ENCODE assay signal across 8 cellular contexts in genomic region chr12:43760396-43760795, GRCh38. TPM values are rescaled to one million over a fixed set of nuclear protein-coding genes. Genes with fewer than 3 reads are reported as not detected.
A peak's percentile ranks its signal among the peaks of the same experiment; 100 is the strongest.
DNase-seq lines count a peak whose midpoint lies in the region; ATAC-seq and TF ChIP-seq lines count a peak whose summit lies in the region.

No MANE protein-coding gene starts in this region.

- H3K9me3 Mint-ChIP-seq in CD14-positive monocyte: no peaks in the 10 kb centered on the region
- no peaks in the 10 kb centered on the region for H3K9me3 Mint-ChIP-seq in natural killer cell

- H3K27me3 Mint-ChIP-seq in CD14-positive monocyte (ENCODE audit: low read depth in 3 of 3) (peaks cover 0 to 4% (median 0%) of the 10 kb centered on the region in 3 donors), natural killer cell (ENCODE audit: low read depth in 2 of 2) (no peaks in the 10 kb centered on the region)

- 0 out of 2 replicates have a peak overlapping the region, but pooled peaks have one; percentile 62 for H3K23ac ChIP-seq in IMR-90 (ENCODE audit: low read depth, low read length)

- H4K5ac ChIP-seq in IMR-90 (ENCODE audit: low read depth, low read length): no peak overlapping the region

- CTCF ChIA-PET in IMR-90 (lab: Yijun Ruan, JAX): no interaction called here

- no peaks in the 10 kb centered on the region for H4K20me1 ChIP-seq in IMR-90 (ENCODE audit: insufficient read depth, low read length)

- no peaks in the 10 kb centered on the region for H3K36me3 ChIP-seq in IMR-90 (ENCODE audit: control insufficient read depth, insufficient read depth, low read length)
- no peaks in the 10 kb centered on the region for H3K36me3 ChIP-seq in ascending aorta

- H3K36me3 Mint-ChIP-seq in CD14-positive monocyte: peaks cover 8 to 10% of the 10 kb centered on the region in 2 donors
- H3K36me3 Mint-ChIP-seq in natural killer cell: peaks cover 6% of the 10 kb centered on the region

- H3K27ac Mint-ChIP-seq in CD14-positive monocyte: peak overlapping the region in 6 of 7 donors; percentile 27 to 99 (median 90)
- H3K27ac Mint-ChIP-seq in natural killer cell: peak overlapping the region; percentile 98

- intact Hi-C loops in CD14-positive monocyte (cut with micrococcal nuclease) (no loop called here), IMR-90 (cut with micrococcal nuclease) (no loop called here), ascending aorta (cut with DNase I) (no loop called here), natural killer cell (cut with micrococcal nuclease) (no loop called here)

- whole genome bisulfite sequencing in IMR-90 (ENCODE audit: extremely low coverage in 2 of 2, insufficient read length in 1 of 2), 2 experiments: 67% methylated on average over 1 of the region's 2 CpGs; no CpG with 5 or more reads in 1 of the 2 experiments

- H3K18ac ChIP-seq in IMR-90 (ENCODE audit: low read depth, low read length): no peak overlapping the region

- H3K27ac ChIP-seq in IMR-90 (ENCODE audit: insufficient read depth, low read length) (no peak overlapping the region), ascending aorta (no peak overlapping the region)

- POLR2A ChIA-PET in IMR-90 (lab: Charles Lee; ENCODE audit: unreplicated experiment): no interaction called here

- H3K4me3 ChIP-seq in IMR-90 (ENCODE audit: insufficient read depth, low read depth, low read length) (no peak overlapping the region), ascending aorta (peak overlapping the region; percentile 28 to 78)

- H2BK120ac ChIP-seq in IMR-90 (ENCODE audit: low read depth, low read length): no peak overlapping the region

- H3K4ac ChIP-seq in IMR-90 (ENCODE audit: low read depth, low read length): no peak overlapping the region

- H3K14ac ChIP-seq in IMR-90 (replicated peaks; ENCODE audit: low read depth, low read length): 0 out of 2 replicates have a peak overlapping the region, but pooled peaks have one; percentile 0

- dilution Hi-C loops in IMR-90 (cut with HindIII; ENCODE audit: low sequenced_read_pairs, unreplicated experiment): no loop called here

- no peak overlapping the region for H2BK15ac ChIP-seq in IMR-90 (ENCODE audit: low read depth, low read length)

- TF ChIP-seq CTCF in CD14-positive monocyte (IDR thresholded peaks at IDR 0.05): no peak
- no peak for TF ChIP-seq CTCF in IMR-90 (conservative IDR thresholded peaks at IDR 0.05; ENCODE audit: low read depth, low read length)
- no peak for TF ChIP-seq CTCF in ascending aorta (IDR thresholded peaks at IDR 0.05)
- TF ChIP-seq CTCF in natural killer cell (IDR thresholded peaks at IDR 0.05): no peak

- H3K27me3 ChIP-seq in IMR-90 (ENCODE audit: control insufficient read depth, insufficient read depth, low read length): no peaks in the 10 kb centered on the region
- H3K27me3 ChIP-seq in ascending aorta: no peaks in the 10 kb centered on the region

- no peak overlapping the region for H2BK20ac ChIP-seq in IMR-90 (ENCODE audit: low read depth, low read length)

- H3K79me1 ChIP-seq in IMR-90 (ENCODE audit: low read depth in 1 of 2, low read length in 2 of 2): peaks cover 34 to 41% of the 10 kb centered on the region in 2 experiments

- no peak for TF ChIP-seq POLR2A in IMR-90 (IDR thresholded peaks at IDR 0.05; ENCODE audit: low read depth, low read length)

- H3K56ac ChIP-seq in IMR-90 (ENCODE audit: extremely low read depth, insufficient read depth, low read length): no peak overlapping the region

- H3K4me1 Mint-ChIP-seq in CD14-positive monocyte: peaks cover 50% of the 10 kb centered on the region
- peaks cover 62 to 71% of the 10 kb centered on the region in 2 donors for H3K4me1 Mint-ChIP-seq in natural killer cell

- H3K4me2 ChIP-seq in IMR-90 (ENCODE audit: low read depth, low read length): peak overlapping the region; percentile 33

- no peak overlapping the region for H2BK5ac ChIP-seq in IMR-90 (ENCODE audit: low read depth, low read length, poor library complexity, severe bottlenecking)

- H3K4me1 ChIP-seq in IMR-90 (ENCODE audit: control insufficient read depth, insufficient read depth, low read length) (peaks cover 12% of the 10 kb centered on the region), ascending aorta (peaks cover 4 to 21% of the 10 kb centered on the region in 2 donors)

- H2AK9ac ChIP-seq in IMR-90 (replicated peaks; ENCODE audit: low read depth, low read length, poor library complexity): peak overlapping the region; percentile 51

- H3K4me3 Mint-ChIP-seq in CD14-positive monocyte: peak overlapping the region; percentile 31 to 97
- H3K4me3 Mint-ChIP-seq in natural killer cell: peak overlapping the region; percentile 81

- DNase-seq in CD14-positive monocyte (ENCODE audit: low spot score) (no peak), IMR-90 (no peak), ascending aorta (ENCODE audit: low spot score in 2 of 2) (no peak), natural killer cell (no peak), NCI-H1092 treated with DMSO at 0.1 percent for 48 hours (lab: John Stamatoyannopoulos, UW) (no peak), NCI-H446 (lab: John Stamatoyannopoulos, UW) (no peak)

- H2AFZ ChIP-seq in IMR-90 (replicated peaks; ENCODE audit: low read length, poor library complexity): no peak overlapping the region

- H2AK5ac ChIP-seq in IMR-90 (ENCODE audit: low read depth, low read length): peak overlapping the region; percentile 39; the same call in 1 of the 2 replicates

- no peak overlapping the region for H4K8ac ChIP-seq in IMR-90 (ENCODE audit: low read depth in 2 of 2, low read length in 2 of 2)

- in situ Hi-C loops in IMR-90 (cut with MboI; ENCODE audit: low sequenced_read_pairs): no loop called here

- H3K9me3 ChIP-seq in IMR-90 (ENCODE audit: control insufficient read depth, insufficient read depth, low read length) (no peaks in the 10 kb centered on the region), ascending aorta (no peaks in the 10 kb centered on the region)

- no peak for TF ChIP-seq RAD21 in IMR-90 (IDR thresholded peaks at IDR 0.05; ENCODE audit: low read length)

- no peak overlapping the region for H4K91ac ChIP-seq in IMR-90 (ENCODE audit: insufficient read depth, low read depth, low read length)

- no peak overlapping the region for H3K9ac ChIP-seq in IMR-90 (ENCODE audit: low read depth, low read length)

- H3K9me1 ChIP-seq in IMR-90 (ENCODE audit: insufficient read depth, low read length): peaks cover 6% of the 10 kb centered on the region; the same call in 1 of the 2 replicates

- no peak for ATAC-seq in IMR-90 (ENCODE audit: low read depth)
- ATAC-seq in natural killer cell: no peak
- no peak for ATAC-seq in esophagus mucosa
- ATAC-seq in HG03045 (IDR thresholded peaks at IDR 0.05; ENCODE audit: unreplicated experiment): no peak

- no TSS peak for BruUV-seq in IMR-90 (replicated peaks; lab: Mats Ljungman, UMichigan)

TF ChIP-seq in IMR-90, 13 proteins besides CTCF, POLR2A, EP300 and RAD21:
- TF ChIP-seq NFE2L2 (IDR thresholded peaks at IDR 0.05; ENCODE audit: low read depth, low read length): no peak
- TF ChIP-seq MAZ (IDR thresholded peaks at IDR 0.05; ENCODE audit: borderline replicate concordance, low read depth, low read length): no peak
- no peak for TF ChIP-seq BHLHE40 (IDR thresholded peaks at IDR 0.05; ENCODE audit: low read depth, low read length)
- TF ChIP-seq RFX5 (IDR thresholded peaks at IDR 0.05; ENCODE audit: low read depth, low read length): no peak

RNA-seq across cellular contexts. Expression of gene IRAK4, which starts 1.6 kb away (rescaled TPM):
- polyA plus RNA-seq in CD14-positive monocyte: 10 to 100 TPM; 17.3 to 29.0 TPM
- 27.6 and 30.8 TPM in 2 replicates for total RNA-seq in IMR-90 (2012; rRNA removed)
- polyA plus RNA-seq in IMR-90 (2012; rRNA removed): 8.8 and 12.6 TPM in 2 replicates
- polyA plus RNA-seq in IMR-90 (2012; cell fraction: cytosol; rRNA removed): 2.5 and 2.9 TPM in 2 replicates
- polyA plus RNA-seq in IMR-90 (2012; cell fraction: nucleus; rRNA removed; ENCODE audit: low replicate concordance): 5.8 and 30.1 TPM in 2 replicates
- 7.3 TPM for total RNA-seq in ascending aorta
- 10 to 100 TPM; 60.6 to 70.4 (median 70.3) TPM for total RNA-seq in natural killer cell
- 15.1 TPM for total RNA-seq in esophagus mucosa

RNA-seq across cellular contexts. Expression of gene PUS7L, which starts 1.8 kb away (rescaled TPM):
- 10 to 100 TPM; 13.0 to 14.5 TPM for polyA plus RNA-seq in CD14-positive monocyte
- total RNA-seq in IMR-90 (2012; rRNA removed): 44.8 and 58.6 TPM in 2 replicates
- 4.4 and 5.1 TPM in 2 replicates for polyA plus RNA-seq in IMR-90 (2012; rRNA removed)
- polyA plus RNA-seq in IMR-90 (2012; cell fraction: cytosol; rRNA removed): 0.62 and 0.97 TPM in 2 replicates
- 0.75 and 6.8 TPM in 2 replicates for polyA plus RNA-seq in IMR-90 (2012; cell fraction: nucleus; rRNA removed; ENCODE audit: low replicate concordance)
- 2.4 TPM for total RNA-seq in ascending aorta
- 10 to 100 TPM; 15.8 to 24.5 (median 19.0) TPM for total RNA-seq in natural killer cell
- 12.2 TPM for total RNA-seq in esophagus mucosa

RNA-seq across cellular contexts. Expression of gene TWF1, which starts 45.7 kb away (rescaled TPM):
- polyA plus RNA-seq in CD14-positive monocyte (10 to 100 TPM in 1 of 2 donors, 1 to 10 TPM in 1; 9.9 to 13.7 TPM), IMR-90 (2012; rRNA removed) (49.7 and 67.0 TPM in 2 replicates)
- total RNA-seq in IMR-90 (2012; rRNA removed) (141 and 248 TPM in 2 replicates), ascending aorta (67.2 TPM), natural killer cell (10 to 100 TPM; 68.0 to 75.5 (median 68.1) TPM), esophagus mucosa (164 TPM)
- 12.1 and 14.3 TPM in 2 replicates for polyA plus RNA-seq in IMR-90 (2012; cell fraction: cytosol; rRNA removed)
- 4.4 and 27.8 TPM in 2 replicates for polyA plus RNA-seq in IMR-90 (2012; cell fraction: nucleus; rRNA removed; ENCODE audit: low replicate concordance)
